ENCODE assay signal across 12 cellular contexts in the genomic region with DNA sequence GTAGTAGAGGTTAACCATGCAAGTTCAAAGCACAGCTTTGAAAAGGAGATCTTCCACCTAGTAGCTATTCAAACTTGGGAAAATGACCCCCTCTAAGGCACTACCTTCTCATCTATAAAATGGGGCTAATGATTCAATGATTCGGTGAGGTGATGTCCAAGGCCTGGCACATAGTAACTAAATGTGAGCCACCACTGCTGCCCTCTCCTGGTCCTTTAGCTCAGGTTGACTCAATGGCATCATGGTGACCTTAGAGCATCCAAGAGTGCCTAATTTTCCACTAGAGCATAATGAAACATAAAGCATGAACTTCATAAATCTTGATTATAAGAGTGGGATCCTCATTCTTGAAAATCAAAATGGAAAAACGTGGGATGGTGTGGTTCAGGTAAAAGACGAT.
"Had no signal": no experiment of that assay in that cellular context is flagged by ENCODE, and none has a peak within 500 bp of the region (broad histone marks: within the 10 kb centered on the region; RNA-seq: fewer than 3 reads in every experiment).

No MANE protein-coding gene starts in this region.

- H3K27ac Mint-ChIP-seq: activated CD4-positive, alpha-beta memory T cell treated with anti-CD3 and anti-CD28 coated beads, Interleukin-2, amount 10 ng/mL, durations not matched to agents 7 days and 5 days; activated T-cell treated with anti-CD3 and anti-CD28 coated beads, Interleukin-2, amount 50 U/mL, for 72 hours; stimulated activated naive CD8-positive, alpha-beta T cell treated with anti-CD3 and anti-CD28 coated beads, Interleukin-15, Interleukin-2, amounts not matched to agents 100 ng/mL and 50 ng/mL, for 24 hours; T-helper 2 cell treated with Interferon-gamma antibody and Interleukin-4, amounts not matched to agents 5 μg/mL and 100 μg/mL, for 36 hours had no signal

- H3K36me3 ChIP-seq: cardiac muscle cell, upper lobe of left lung had no signal

- H3K9me3 Mint-ChIP-seq: activated CD4-positive, alpha-beta memory T cell treated with anti-CD3 and anti-CD28 coated beads, Interleukin-2, amount 10 ng/mL, durations not matched to agents 7 days and 5 days; activated T-cell treated with anti-CD3 and anti-CD28 coated beads, Interleukin-2, amount 50 U/mL, for 72 hours; stimulated activated naive CD8-positive, alpha-beta T cell treated with anti-CD3 and anti-CD28 coated beads, Interleukin-15, Interleukin-2, amounts not matched to agents 100 ng/mL and 50 ng/mL, for 24 hours; T-helper 2 cell treated with Interferon-gamma antibody and Interleukin-4, amounts not matched to agents 5 μg/mL and 100 μg/mL, for 36 hours had no signal

- H3K4me1 ChIP-seq: upper lobe of left lung had no signal

- H3K4me1 Mint-ChIP-seq: activated CD4-positive, alpha-beta memory T cell treated with anti-CD3 and anti-CD28 coated beads, Interleukin-2, amount 10 ng/mL, durations not matched to agents 7 days and 5 days had no signal

- DNase-seq: activated CD4-positive, alpha-beta memory T cell treated with anti-CD3 and anti-CD28 coated beads, Interleukin-2, amount 10 ng/mL, durations not matched to agents 7 days and 5 days; activated CD4-positive, alpha-beta T cell treated with anti-CD3 and anti-CD28 coated beads for 1 hour; activated T-cell treated with anti-CD3 and anti-CD28 coated beads, Interleukin-2, amount 50 U/mL, for 72 hours; stimulated activated CD4-positive, alpha-beta T cell treated with anti-CD3 and anti-CD28 coated beads, Interleukin-12 subunit alpha, Interleukin-12 subunit beta, amount 100 ng/mL, for 4 hours; stimulated activated CD4-positive, alpha-beta T cell treated with anti-CD3 and anti-CD28 coated beads, Interleukin-2, amount 100 ng/mL, for 48 hours; stimulated activated CD8-positive, alpha-beta memory T cell treated with anti-CD3 and anti-CD28 coated beads, Interleukin-4, amount 100 ng/mL, for 48 hours; upper lobe of left lung had no signal

- FAIRE-seq: astrocyte, frontal cortex had no signal

- H3K4me3 ChIP-seq: cardiac muscle cell, upper lobe of left lung had no signal

- H3K27me3 ChIP-seq: cardiac muscle cell, upper lobe of left lung had no signal

- H3K4me3 Mint-ChIP-seq: activated CD4-positive, alpha-beta memory T cell treated with anti-CD3 and anti-CD28 coated beads, Interleukin-2, amount 10 ng/mL, durations not matched to agents 7 days and 5 days; activated T-cell treated with anti-CD3 and anti-CD28 coated beads, Interleukin-2, amount 50 U/mL, for 72 hours; stimulated activated naive CD8-positive, alpha-beta T cell treated with anti-CD3 and anti-CD28 coated beads, Interleukin-15, Interleukin-2, amounts not matched to agents 100 ng/mL and 50 ng/mL, for 24 hours; T-helper 2 cell treated with Interferon-gamma antibody and Interleukin-4, amounts not matched to agents 5 μg/mL and 100 μg/mL, for 36 hours had no signal

- H3K27ac ChIP-seq: cardiac muscle cell, upper lobe of left lung had no signal

- ATAC-seq: activated T-cell treated with anti-CD3 and anti-CD28 coated beads, Interleukin-2, amount 50 U/mL, for 72 hours had no signal

- H3K9me3 ChIP-seq: upper lobe of left lung had no signal
